In the genomic region with DNA sequence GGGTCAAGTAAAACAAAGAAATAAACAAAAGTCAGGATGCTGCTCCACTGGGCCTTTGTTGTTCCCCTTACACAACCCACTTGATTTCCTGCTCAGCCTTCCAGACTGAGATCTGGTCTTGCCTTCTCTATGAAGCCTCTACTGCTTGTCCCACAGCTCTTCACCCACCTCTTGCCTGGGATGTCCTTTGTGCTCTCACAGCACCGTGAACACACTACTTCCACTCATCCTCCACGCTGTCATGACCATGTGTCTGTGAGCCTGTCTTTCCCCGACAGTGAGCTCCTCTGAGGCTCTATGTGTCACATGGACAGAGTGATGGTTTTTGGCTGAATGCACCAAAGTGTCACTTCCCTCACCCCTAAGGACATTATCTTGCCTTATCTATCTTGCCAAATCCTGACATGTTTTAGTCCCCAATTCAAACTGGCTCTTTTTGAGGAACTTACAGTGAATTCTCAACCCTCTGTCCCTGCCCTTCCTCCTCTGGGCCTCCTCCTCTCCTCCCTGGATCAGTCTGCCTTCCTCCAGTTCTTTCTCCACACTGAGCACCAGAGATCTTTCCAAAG, we compare ENCODE assay signal across 1 cellular context.
TF ChIP-seq lines count a peak whose summit lies in the region.

No MANE protein-coding gene starts in this region.

TF ChIP-seq in K562, 482 proteins besides CTCF, POLR2A, EP300 and RAD21 (continued from another document):
- TF ChIP-seq, protein P1, sequence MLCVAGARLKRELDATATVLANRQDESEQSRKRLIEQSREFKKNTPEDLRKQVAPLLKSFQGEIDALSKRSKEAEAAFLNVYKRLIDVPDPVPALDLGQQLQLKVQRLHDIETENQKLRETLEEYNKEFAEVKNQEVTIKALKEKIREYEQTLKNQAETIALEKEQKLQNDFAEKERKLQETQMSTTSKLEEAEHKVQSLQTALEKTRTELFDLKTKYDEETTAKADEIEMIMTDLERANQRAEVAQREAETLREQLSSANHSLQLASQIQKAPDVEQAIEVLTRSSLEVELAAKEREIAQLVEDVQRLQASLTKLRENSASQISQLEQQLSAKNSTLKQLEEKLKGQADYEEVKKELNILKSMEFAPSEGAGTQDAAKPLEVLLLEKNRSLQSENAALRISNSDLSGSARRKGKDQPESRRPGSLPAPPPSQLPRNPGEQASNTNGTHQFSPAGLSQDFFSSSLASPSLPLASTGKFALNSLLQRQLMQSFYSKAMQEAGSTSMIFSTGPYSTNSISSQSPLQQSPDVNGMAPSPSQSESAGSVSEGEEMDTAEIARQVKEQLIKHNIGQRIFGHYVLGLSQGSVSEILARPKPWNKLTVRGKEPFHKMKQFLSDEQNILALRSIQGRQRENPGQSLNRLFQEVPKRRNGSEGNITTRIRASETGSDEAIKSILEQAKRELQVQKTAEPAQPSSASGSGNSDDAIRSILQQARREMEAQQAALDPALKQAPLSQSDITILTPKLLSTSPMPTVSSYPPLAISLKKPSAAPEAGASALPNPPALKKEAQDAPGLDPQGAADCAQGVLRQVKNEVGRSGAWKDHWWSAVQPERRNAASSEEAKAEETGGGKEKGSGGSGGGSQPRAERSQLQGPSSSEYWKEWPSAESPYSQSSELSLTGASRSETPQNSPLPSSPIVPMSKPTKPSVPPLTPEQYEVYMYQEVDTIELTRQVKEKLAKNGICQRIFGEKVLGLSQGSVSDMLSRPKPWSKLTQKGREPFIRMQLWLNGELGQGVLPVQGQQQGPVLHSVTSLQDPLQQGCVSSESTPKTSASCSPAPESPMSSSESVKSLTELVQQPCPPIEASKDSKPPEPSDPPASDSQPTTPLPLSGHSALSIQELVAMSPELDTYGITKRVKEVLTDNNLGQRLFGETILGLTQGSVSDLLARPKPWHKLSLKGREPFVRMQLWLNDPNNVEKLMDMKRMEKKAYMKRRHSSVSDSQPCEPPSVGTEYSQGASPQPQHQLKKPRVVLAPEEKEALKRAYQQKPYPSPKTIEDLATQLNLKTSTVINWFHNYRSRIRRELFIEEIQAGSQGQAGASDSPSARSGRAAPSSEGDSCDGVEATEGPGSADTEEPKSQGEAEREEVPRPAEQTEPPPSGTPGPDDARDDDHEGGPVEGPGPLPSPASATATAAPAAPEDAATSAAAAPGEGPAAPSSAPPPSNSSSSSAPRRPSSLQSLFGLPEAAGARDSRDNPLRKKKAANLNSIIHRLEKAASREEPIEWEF (CRISPR knock-in tag; IDR thresholded peaks at IDR 0.05), result no peak
- TF ChIP-seq, protein P2, sequence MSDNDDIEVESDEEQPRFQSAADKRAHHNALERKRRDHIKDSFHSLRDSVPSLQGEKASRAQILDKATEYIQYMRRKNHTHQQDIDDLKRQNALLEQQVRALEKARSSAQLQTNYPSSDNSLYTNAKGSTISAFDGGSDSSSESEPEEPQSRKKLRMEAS (CRISPR knock-in tag; IDR thresholded peaks at IDR 0.05), result peak; percentile 34; the same call in 1 of the 2 replicates
- TF ChIP-seq, protein P3, sequence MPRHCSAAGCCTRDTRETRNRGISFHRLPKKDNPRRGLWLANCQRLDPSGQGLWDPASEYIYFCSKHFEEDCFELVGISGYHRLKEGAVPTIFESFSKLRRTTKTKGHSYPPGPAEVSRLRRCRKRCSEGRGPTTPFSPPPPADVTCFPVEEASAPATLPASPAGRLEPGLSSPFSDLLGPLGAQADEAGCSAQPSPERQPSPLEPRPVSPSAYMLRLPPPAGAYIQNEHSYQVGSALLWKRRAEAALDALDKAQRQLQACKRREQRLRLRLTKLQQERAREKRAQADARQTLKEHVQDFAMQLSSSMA (CRISPR knock-in tag; IDR thresholded peaks at IDR 0.05), result no peak
- TF ChIP-seq ZC3H4 (CRISPR knock-in tag; IDR thresholded peaks at IDR 0.05; ENCODE audit: borderline replicate concordance), result no peak
- TF ChIP-seq HNRNPLL (IDR thresholded peaks at IDR 0.05; ENCODE audit: low read depth, low read length, poor library complexity, severe bottlenecking), result no peak
- TF ChIP-seq KAT8 (IDR thresholded peaks at IDR 0.05; ENCODE audit: low read depth), result no peak
- TF ChIP-seq BRF1 (IDR thresholded peaks at IDR 0.05; ENCODE audit: borderline replicate concordance, extremely low read depth, insufficient read length), result no peak
- TF ChIP-seq TSC22D4 (tag; IDR thresholded peaks at IDR 0.05), result no peak
- no peak for TF ChIP-seq CHD1 (IDR thresholded peaks at IDR 0.05; ENCODE audit: low read length)
- TF ChIP-seq JUNB (CRISPR knock-in tag; conservative IDR thresholded peaks at IDR 0.05), result no peak
- no peak for TF ChIP-seq NR3C1 (CRISPR knock-in tag; IDR thresholded peaks at IDR 0.05)
- TF ChIP-seq ZNF239 (CRISPR knock-in tag; IDR thresholded peaks at IDR 0.05), result no peak
- TF ChIP-seq PKNOX1 (IDR thresholded peaks at IDR 0.05), result peak; percentile 11; the same call in 1 of the 2 replicates
- no peak for TF ChIP-seq ZFP30 (CRISPR knock-in tag; IDR thresholded peaks at IDR 0.05; ENCODE audit: borderline replicate concordance)
- TF ChIP-seq FOXK2 (conservative IDR thresholded peaks at IDR 0.05 in 1 of 2, IDR thresholded peaks at IDR 0.05 in 1 of 2; ENCODE audit: low read depth in 2 of 2), result no peak
- no peak for TF ChIP-seq HSF4 (CRISPR knock-in tag; IDR thresholded peaks at IDR 0.05; ENCODE audit: borderline replicate concordance)
- no peak for TF ChIP-seq MTA3 (IDR thresholded peaks at IDR 0.05; ENCODE audit: borderline replicate concordance)
- TF ChIP-seq, protein P4, sequence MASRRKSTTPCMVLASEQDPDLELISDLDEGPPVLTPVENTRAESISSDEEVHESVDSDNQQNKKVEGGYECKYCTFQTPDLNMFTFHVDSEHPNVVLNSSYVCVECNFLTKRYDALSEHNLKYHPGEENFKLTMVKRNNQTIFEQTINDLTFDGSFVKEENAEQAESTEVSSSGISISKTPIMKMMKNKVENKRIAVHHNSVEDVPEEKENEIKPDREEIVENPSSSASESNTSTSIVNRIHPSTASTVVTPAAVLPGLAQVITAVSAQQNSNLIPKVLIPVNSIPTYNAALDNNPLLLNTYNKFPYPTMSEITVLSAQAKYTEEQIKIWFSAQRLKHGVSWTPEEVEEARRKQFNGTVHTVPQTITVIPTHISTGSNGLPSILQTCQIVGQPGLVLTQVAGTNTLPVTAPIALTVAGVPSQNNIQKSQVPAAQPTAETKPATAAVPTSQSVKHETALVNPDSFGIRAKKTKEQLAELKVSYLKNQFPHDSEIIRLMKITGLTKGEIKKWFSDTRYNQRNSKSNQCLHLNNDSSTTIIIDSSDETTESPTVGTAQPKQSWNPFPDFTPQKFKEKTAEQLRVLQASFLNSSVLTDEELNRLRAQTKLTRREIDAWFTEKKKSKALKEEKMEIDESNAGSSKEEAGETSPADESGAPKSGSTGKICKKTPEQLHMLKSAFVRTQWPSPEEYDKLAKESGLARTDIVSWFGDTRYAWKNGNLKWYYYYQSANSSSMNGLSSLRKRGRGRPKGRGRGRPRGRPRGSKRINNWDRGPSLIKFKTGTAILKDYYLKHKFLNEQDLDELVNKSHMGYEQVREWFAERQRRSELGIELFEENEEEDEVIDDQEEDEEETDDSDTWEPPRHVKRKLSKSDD (conservative IDR thresholded peaks at IDR 0.05; ENCODE audit: low read length), result no peak
- no peak for TF ChIP-seq TAL1 (IDR thresholded peaks at IDR 0.05)
- TF ChIP-seq POLR2AphosphoS5 (IDR thresholded peaks at IDR 0.05; ENCODE audit: control insufficient read depth, insufficient read depth, low read depth, low read length), result no peak
- no peak for TF ChIP-seq RFX5 (IDR thresholded peaks at IDR 0.05; ENCODE audit: low read depth, low read length)
- TF ChIP-seq ZMIZ1 (IDR thresholded peaks at IDR 0.05; ENCODE audit: low read depth in 2 of 2, low read length in 2 of 2), result no peak
- TF ChIP-seq ZNF583 (CRISPR knock-in tag; IDR thresholded peaks at IDR 0.05), result no peak
- TF ChIP-seq CREB1 (IDR thresholded peaks at IDR 0.05), result no peak
- TF ChIP-seq CREB1 (CRISPR knock-in tag; IDR thresholded peaks at IDR 0.05), result no peak
- TF ChIP-seq TEAD2 (tag; IDR thresholded peaks at IDR 0.05), result no peak
